In genomic region chr16:6690741-6691140, GRCh38 we compare ENCODE assay signal across 18 cellular contexts.
DNase-seq lines count a peak whose midpoint lies in the region; TF ChIP-seq lines count a peak whose summit lies in the region.
"Had no signal": no experiment of that assay in that cellular context is flagged by ENCODE, and none has a peak within 500 bp of the region (broad histone marks: within the 10 kb centered on the region; RNA-seq: fewer than 3 reads in every experiment).

No MANE protein-coding gene starts in this region.

- no peaks in the 10 kb centered on the region for H3K9me2 ChIP-seq in neural cell (ENCODE audit: insufficient read depth, low read length)

- H3K27me3 ChIP-seq in neural cell (ENCODE audit: insufficient read depth, low read depth, low read length) (no peaks in the 10 kb centered on the region), mesenchymal stem cell (ENCODE audit: control insufficient read depth in 1 of 2, insufficient read depth in 1 of 2, low read length in 2 of 2) (no peaks in the 10 kb centered on the region)
- H3K27me3 ChIP-seq: BLaER1 treated with 17β-estradiol and CSF1 and Interleukin-3, amounts not matched to agents 10 nM and 100 nM had no signal

- no peak overlapping the region for H3K18ac ChIP-seq in mesenchymal stem cell (ENCODE audit: low read depth in 1 of 2, low read length in 2 of 2)

- no peak overlapping the region for H3K27ac Mint-ChIP-seq in activated naive CD4-positive, alpha-beta T cell treated with anti-CD3 and anti-CD28 coated beads, Interleukin-2, amount 10 ng/mL, durations not matched to agents 7 days and 5 days
- H3K27ac Mint-ChIP-seq: B cell; CD4-positive, alpha-beta T cell; CD8-positive, alpha-beta T cell had no signal

- WGBS in mesenchymal stem cell: 75% methylated on average over 4 of the region's 4 CpGs

- H3K4me1 ChIP-seq in mesenchymal stem cell (ENCODE audit: control insufficient read depth, insufficient read depth, low read depth, low read length): no peaks in the 10 kb centered on the region
- H3K4me1 ChIP-seq: A549; BLaER1 treated with 17β-estradiol and CSF1 and Interleukin-3, amounts not matched to agents 10 nM and 100 nM; Caco-2 had no signal

- H2AFZ ChIP-seq in neural cell (ENCODE audit: low read depth, low read length) (no peak overlapping the region), mesenchymal stem cell (ENCODE audit: low read depth, low read length) (no peak overlapping the region)

- H3K9me3 ChIP-seq in neural cell (ENCODE audit: low read length) (no peaks in the 10 kb centered on the region), mesenchymal stem cell (ENCODE audit: control insufficient read depth, low read length) (peaks cover 8% of the 10 kb centered on the region)
- H3K9me3 ChIP-seq: A549, Caco-2 had no signal

- H2BK12ac ChIP-seq in mesenchymal stem cell (ENCODE audit: low read length in 2 of 2): no peak overlapping the region

- in situ Hi-C loops in G401 (cut with HindIII; ENCODE audit: low sequenced_read_pairs): no loop called here

- TF ChIP-seq EP300 in neural cell (conservative IDR thresholded peaks at IDR 0.05; ENCODE audit: poor library complexity, severe bottlenecking): no peak

- H3K4me3 Mint-ChIP-seq in activated naive CD4-positive, alpha-beta T cell treated with anti-CD3 and anti-CD28 coated beads, Interleukin-2, amount 10 ng/mL, durations not matched to agents 7 days and 5 days: no peak overlapping the region
- H3K4me3 Mint-ChIP-seq: B cell; CD4-positive, alpha-beta T cell; CD8-positive, alpha-beta T cell had no signal

- no peak overlapping the region for H2BK15ac ChIP-seq in mesenchymal stem cell (ENCODE audit: low read depth, poor library complexity, severe bottlenecking)

- H3K4me2 ChIP-seq in neural cell (ENCODE audit: low read length): no peak overlapping the region
- H3K4me2 ChIP-seq in mesenchymal stem cell (ENCODE audit: low read length, poor library complexity, severe bottlenecking): no peak overlapping the region
- H3K4me2 ChIP-seq: A549; BLaER1 treated with 17β-estradiol and CSF1 and Interleukin-3, amounts not matched to agents 10 nM and 100 nM had no signal

- H3K4me1 Mint-ChIP-seq in activated naive CD4-positive, alpha-beta T cell treated with anti-CD3 and anti-CD28 coated beads, Interleukin-2, amount 10 ng/mL, durations not matched to agents 7 days and 5 days: no peaks in the 10 kb centered on the region
- H3K4me1 Mint-ChIP-seq: B cell had no signal

- H2BK5ac ChIP-seq in mesenchymal stem cell (ENCODE audit: low read depth, low read length, poor library complexity, severe bottlenecking): no peak overlapping the region

- no peaks in the 10 kb centered on the region for H3K79me2 ChIP-seq in neural cell (replicated peaks; ENCODE audit: insufficient read depth, low read length)

- TF ChIP-seq CTCF in neural cell (IDR thresholded peaks at IDR 0.05; ENCODE audit: poor library complexity, severe bottlenecking): no peak

- H4K8ac ChIP-seq in mesenchymal stem cell (ENCODE audit: low read length): no peak overlapping the region

- peaks cover 10% of the 10 kb centered on the region for H3K9me3 Mint-ChIP-seq in activated naive CD4-positive, alpha-beta T cell treated with anti-CD3 and anti-CD28 coated beads, Interleukin-2, amount 10 ng/mL, durations not matched to agents 7 days and 5 days

- H3K36me3 Mint-ChIP-seq in activated naive CD4-positive, alpha-beta T cell treated with anti-CD3 and anti-CD28 coated beads, Interleukin-2, amount 10 ng/mL, durations not matched to agents 7 days and 5 days: no peaks in the 10 kb centered on the region
- H3K36me3 Mint-ChIP-seq: CD8-positive, alpha-beta T cell had no signal

- H3K23ac ChIP-seq in mesenchymal stem cell (ENCODE audit: low read length in 2 of 2): no peak overlapping the region

- no peak overlapping the region for H2BK120ac ChIP-seq in mesenchymal stem cell (ENCODE audit: low read depth, low read length)

- H3K4me3 ChIP-seq in neural cell (ENCODE audit: low read length) (no peak overlapping the region), mesenchymal stem cell (ENCODE audit: insufficient read depth in 1 of 2, low read depth in 1 of 2, low read length in 2 of 2) (no peak overlapping the region)
- H3K4me3 ChIP-seq: A549; BLaER1 treated with 17β-estradiol and CSF1 and Interleukin-3, amounts not matched to agents 10 nM and 100 nM; GM12878 had no signal

- H3K27ac ChIP-seq in neural cell (ENCODE audit: low read length) (no peak overlapping the region), mesenchymal stem cell (ENCODE audit: low read length, poor library complexity, severe bottlenecking) (no peak overlapping the region)
- H3K27ac ChIP-seq: 22Rv1; A549; BLaER1 treated with 17β-estradiol and CSF1 and Interleukin-3, amounts not matched to agents 10 nM and 100 nM; C4-2B had no signal

- H3K4ac ChIP-seq in mesenchymal stem cell (ENCODE audit: low read depth in 1 of 2, low read length in 2 of 2): no peak overlapping the region

- TF ChIP-seq RAD21 in neural cell (conservative IDR thresholded peaks at IDR 0.05): no peak

- no peak overlapping the region for H4K91ac ChIP-seq in mesenchymal stem cell (ENCODE audit: low read length)

- H2AK5ac ChIP-seq in mesenchymal stem cell (ENCODE audit: low read length, severe bottlenecking): no peak overlapping the region

- H3K79me1 ChIP-seq in mesenchymal stem cell (replicated peaks; ENCODE audit: low read length, poor library complexity, severe bottlenecking): no peaks in the 10 kb centered on the region

- CTCF ChIA-PET in activated naive CD4-positive, alpha-beta T cell treated with anti-CD3 and anti-CD28 coated beads, Interleukin-2, amount 10 ng/mL, durations not matched to agents 7 days and 5 days (lab: Charles Lee): interaction anchor here (1.0 kb wide), 1 partner anchor 9 kb away, joined by 3 read pairs; no protein-coding TSS in a partner anchor

- DNase-seq in G401 (ENCODE audit: low spot score): peak; percentile 84
- peak; percentile 6 to 38 for DNase-seq in cerebellar nuclear complex (lab: John Stamatoyannopoulos, UW)
- no peak for DNase-seq in activated naive CD4-positive, alpha-beta T cell treated with anti-CD3 and anti-CD28 coated beads, Interleukin-2, amount 10 ng/mL, durations not matched to agents 7 days and 5 days
- DNase-seq in mesenchymal stem cell: no peak
- DNase-seq: AML-193; Caco-2; Calu3; CD4-positive, alpha-beta T cell; CD8-positive, alpha-beta T cell; DMS79 treated with DMSO at 0.1 percent for 48 hours; GDM1 had no signal

- H3K27me3 Mint-ChIP-seq in activated naive CD4-positive, alpha-beta T cell treated with anti-CD3 and anti-CD28 coated beads, Interleukin-2, amount 10 ng/mL, durations not matched to agents 7 days and 5 days: no peaks in the 10 kb centered on the region
- H3K27me3 Mint-ChIP-seq: B cell; CD4-positive, alpha-beta T cell had no signal

- H3K36me3 ChIP-seq in neural cell (ENCODE audit: insufficient read depth, low read length): no peaks in the 10 kb centered on the region
- H3K36me3 ChIP-seq in mesenchymal stem cell (ENCODE audit: control insufficient read depth in 1 of 2, insufficient read depth in 2 of 2, low read depth in 1 of 2, low read length in 2 of 2): no peaks in the 10 kb centered on the region
- H3K36me3 ChIP-seq: BLaER1 treated with 17β-estradiol and CSF1 and Interleukin-3, amounts not matched to agents 10 nM and 100 nM had no signal

- H3K14ac ChIP-seq in mesenchymal stem cell (ENCODE audit: low read length in 2 of 2): no peak overlapping the region

- no peaks in the 10 kb centered on the region for H3F3A ChIP-seq in neural cell (ENCODE audit: insufficient read depth, low read length, poor library complexity, severe bottlenecking)

- no peak overlapping the region for H3K9ac ChIP-seq in neural cell (ENCODE audit: low read length)
- H3K9ac ChIP-seq in mesenchymal stem cell (ENCODE audit: low read length): no peak overlapping the region
- H3K9ac ChIP-seq: BLaER1 treated with 17β-estradiol and CSF1 and Interleukin-3, amounts not matched to agents 10 nM and 100 nM had no signal

- H4K20me1 ChIP-seq in neural cell (ENCODE audit: insufficient read depth): no peaks in the 10 kb centered on the region
- H4K20me1 ChIP-seq: BLaER1 treated with 17β-estradiol and CSF1 and Interleukin-3, amounts not matched to agents 10 nM and 100 nM had no signal

TF ChIP-seq in neural cell, 6 proteins besides CTCF, POLR2A, EP300 and RAD21:
- TF ChIP-seq SMC3 (conservative IDR thresholded peaks at IDR 0.05; ENCODE audit: poor library complexity) (no peak), EZH2 (IDR thresholded peaks at IDR 0.05; ENCODE audit: borderline replicate concordance, insufficient read depth, low read length, poor library complexity, severe bottlenecking) (no peak), MXI1 (conservative IDR thresholded peaks at IDR 0.05; ENCODE audit: poor library complexity, severe bottlenecking) (no peak), REST (IDR thresholded peaks at IDR 0.05; ENCODE audit: borderline replicate concordance) (peak; percentile 40)
TF ChIP-seq in neural cell: peak in this region for 1.

Comparison
In these comparisons a context has a peak if more than half of its experiments do, and no peak if none do; other contexts are left out.
1. DNase-seq: peak in G401 (single experiment) and cerebellar nuclear complex (2 of 2); none in activated naive CD4-positive, alpha-beta T cell treated with anti-CD3 and anti-CD28 coated beads, Interleukin-2, amount 10 ng/mL, durations not matched to agents 7 days and 5 days (single experiment) and mesenchymal stem cell (single experiment).